In genomic region chr3:14761121-14761672, GRCh38 we compare ENCODE assay signal across 17 cellular contexts. TPM values are rescaled to one million over a fixed set of nuclear protein-coding genes. Genes with fewer than 3 reads are reported as not detected.
DNase-seq lines count a peak whose midpoint lies in the region; ATAC-seq and TF ChIP-seq lines count a peak whose summit lies in the region.
"Had no signal": no experiment of that assay in that cellular context is flagged by ENCODE, and none has a peak within 500 bp of the region (broad histone marks: within the 10 kb centered on the region; RNA-seq: fewer than 3 reads in every experiment).

No MANE protein-coding gene starts in this region.

- ATAC-seq in activated CD8-positive, alpha-beta memory T cell treated with anti-CD3 and anti-CD28 coated beads, Interleukin-2, amount 10 ng/mL, durations not matched to agents 7 days and 5 days: no peak
- ATAC-seq in GM21381 (IDR thresholded peaks at IDR 0.05; ENCODE audit: unreplicated experiment): no peak
- ATAC-seq: effector memory CD8-positive, alpha-beta T cell; T-helper 17 cell had no signal

- TF ChIP-seq POLR2A in spleen (IDR thresholded peaks at IDR 0.05): no peak

- H3K9ac ChIP-seq in OCI-LY3 (ENCODE audit: low read length) (no peak overlapping the region), endodermal cell (ENCODE audit: extremely low read depth, low read length, poor library complexity, severe bottlenecking) (no peak overlapping the region)

- H3K4me1 Mint-ChIP-seq in activated CD8-positive, alpha-beta memory T cell treated with anti-CD3 and anti-CD28 coated beads, Interleukin-2, amount 10 ng/mL, durations not matched to agents 7 days and 5 days: peaks cover 4% of the 10 kb centered on the region
- no peaks in the 10 kb centered on the region for H3K4me1 Mint-ChIP-seq in endodermal cell

- H3K4me1 ChIP-seq in OCI-LY3 (ENCODE audit: low read length) (no peaks in the 10 kb centered on the region), endodermal cell (ENCODE audit: control insufficient read depth, insufficient read depth, low read length) (no peaks in the 10 kb centered on the region), spleen (peaks cover 0 to 7% (median 0%) of the 10 kb centered on the region in 6 donors), osteoblast (ENCODE audit: insufficient read depth, low read length) (no peaks in the 10 kb centered on the region)
- H3K4me1 ChIP-seq: breast epithelium, uterus had no signal

- CTCF ChIA-PET in activated CD8-positive, alpha-beta memory T cell treated with anti-CD3 and anti-CD28 coated beads, Interleukin-2, amount 10 ng/mL, durations not matched to agents 7 days and 5 days (lab: Charles Lee): no interaction called here

- H4K20me1 ChIP-seq in OCI-LY3 (ENCODE audit: insufficient read depth, low read length) (no peaks in the 10 kb centered on the region), osteoblast (ENCODE audit: insufficient read depth, low read length) (no peaks in the 10 kb centered on the region)

- no peaks in the 10 kb centered on the region for H3K36me3 Mint-ChIP-seq in activated CD8-positive, alpha-beta memory T cell treated with anti-CD3 and anti-CD28 coated beads, Interleukin-2, amount 10 ng/mL, durations not matched to agents 7 days and 5 days
- H3K36me3 Mint-ChIP-seq in endodermal cell (ENCODE audit: low read depth): no peaks in the 10 kb centered on the region

- H3K36me3 ChIP-seq in OCI-LY3 (replicated peaks; ENCODE audit: low read depth, low read length): no peaks in the 10 kb centered on the region
- H3K36me3 ChIP-seq in endodermal cell (ENCODE audit: control insufficient read depth, insufficient read depth, low read length): no peaks in the 10 kb centered on the region
- no peaks in the 10 kb centered on the region for H3K36me3 ChIP-seq in spleen
- H3K36me3 ChIP-seq in osteoblast (ENCODE audit: insufficient read depth, low read length): no peaks in the 10 kb centered on the region
- H3K36me3 ChIP-seq: breast epithelium, uterus had no signal

- H3K27me3 ChIP-seq in OCI-LY3 (ENCODE audit: low read depth, low read length) (no peaks in the 10 kb centered on the region), endodermal cell (ENCODE audit: control insufficient read depth, insufficient read depth, low read length, poor library complexity, severe bottlenecking) (no peaks in the 10 kb centered on the region), spleen (replicated peaks in 1 of 7) (no peaks in the 10 kb centered on the region), osteoblast (ENCODE audit: insufficient read depth, low read length) (no peaks in the 10 kb centered on the region)
- H3K27me3 ChIP-seq: breast epithelium, uterus had no signal

- TF ChIP-seq CTCF in OCI-LY3 (IDR thresholded peaks at IDR 0.05; ENCODE audit: low read depth, low read length) (0 out of 2 replicates have a peak, but pooled peaks have one; percentile 15), endodermal cell (conservative IDR thresholded peaks at IDR 0.05) (peak; percentile 50), spleen (IDR thresholded peaks at IDR 0.05 in 8 of 11, conservative IDR thresholded peaks at IDR 0.05 in 3 of 11) (no peak), osteoblast (IDR thresholded peaks at IDR 0.05; ENCODE audit: extremely low read depth, low read depth, low read length) (no peak), coronary artery (IDR thresholded peaks at IDR 0.05) (no peak)

- peak overlapping the region; percentile 14 for H3K27ac Mint-ChIP-seq in activated CD8-positive, alpha-beta memory T cell treated with anti-CD3 and anti-CD28 coated beads, Interleukin-2, amount 10 ng/mL, durations not matched to agents 7 days and 5 days
- H3K27ac Mint-ChIP-seq in endodermal cell: peak overlapping the region; percentile 50
- H3K27ac Mint-ChIP-seq: stimulated activated naive CD8-positive, alpha-beta T cell treated with anti-CD3 and anti-CD28 coated beads, Interleukin-15, Interleukin-2, amounts not matched to agents 100 ng/mL and 50 ng/mL, for 24 hours; T-helper 17 cell had no signal

- H3K4me3 ChIP-seq in OCI-LY3 (ENCODE audit: low read length) (no peak overlapping the region), endodermal cell (ENCODE audit: low read length) (no peak overlapping the region), spleen (no peak overlapping the region), osteoblast (ENCODE audit: insufficient read depth, low read length) (no peak overlapping the region), coronary artery (no peak overlapping the region)
- H3K4me3 ChIP-seq: breast epithelium, uterus had no signal

- H3K9me3 ChIP-seq in OCI-LY3 (ENCODE audit: insufficient read depth, low read length): no peaks in the 10 kb centered on the region
- no peaks in the 10 kb centered on the region for H3K9me3 ChIP-seq in endodermal cell (ENCODE audit: control insufficient read depth, low read length)
- no peaks in the 10 kb centered on the region for H3K9me3 ChIP-seq in spleen
- H3K9me3 ChIP-seq in osteoblast (ENCODE audit: low read depth, low read length): no peaks in the 10 kb centered on the region
- H3K9me3 ChIP-seq: breast epithelium, uterus had no signal

- H3K4me3 Mint-ChIP-seq in activated CD8-positive, alpha-beta memory T cell treated with anti-CD3 and anti-CD28 coated beads, Interleukin-2, amount 10 ng/mL, durations not matched to agents 7 days and 5 days: no peak overlapping the region
- H3K4me3 Mint-ChIP-seq in endodermal cell: no peak overlapping the region
- H3K4me3 Mint-ChIP-seq: effector memory CD8-positive, alpha-beta T cell; stimulated activated naive CD8-positive, alpha-beta T cell treated with anti-CD3 and anti-CD28 coated beads, Interleukin-15, Interleukin-2, amounts not matched to agents 100 ng/mL and 50 ng/mL, for 24 hours; T-helper 17 cell had no signal

- H2AFZ ChIP-seq in OCI-LY3 (ENCODE audit: low read depth, low read length) (no peak overlapping the region), osteoblast (ENCODE audit: low read length) (no peak overlapping the region)

- no peaks in the 10 kb centered on the region for H3K9me3 Mint-ChIP-seq in activated CD8-positive, alpha-beta memory T cell treated with anti-CD3 and anti-CD28 coated beads, Interleukin-2, amount 10 ng/mL, durations not matched to agents 7 days and 5 days (ENCODE audit: low read depth)
- no peaks in the 10 kb centered on the region for H3K9me3 Mint-ChIP-seq in endodermal cell
- H3K9me3 Mint-ChIP-seq: effector memory CD8-positive, alpha-beta T cell; stimulated activated naive CD8-positive, alpha-beta T cell treated with anti-CD3 and anti-CD28 coated beads, Interleukin-15, Interleukin-2, amounts not matched to agents 100 ng/mL and 50 ng/mL, for 24 hours had no signal

- no peaks in the 10 kb centered on the region for H3K27me3 Mint-ChIP-seq in activated CD8-positive, alpha-beta memory T cell treated with anti-CD3 and anti-CD28 coated beads, Interleukin-2, amount 10 ng/mL, durations not matched to agents 7 days and 5 days
- no peaks in the 10 kb centered on the region for H3K27me3 Mint-ChIP-seq in endodermal cell (ENCODE audit: insufficient read depth)
- H3K27me3 Mint-ChIP-seq: stimulated activated naive CD8-positive, alpha-beta T cell treated with anti-CD3 and anti-CD28 coated beads, Interleukin-15, Interleukin-2, amounts not matched to agents 100 ng/mL and 50 ng/mL, for 24 hours had no signal

- H3K4me2 ChIP-seq in OCI-LY3 (ENCODE audit: low read length): no peak overlapping the region
- no peak overlapping the region for H3K4me2 ChIP-seq in osteoblast (ENCODE audit: insufficient read depth, low read length)

- DNase-seq in activated CD8-positive, alpha-beta memory T cell treated with anti-CD3 and anti-CD28 coated beads, Interleukin-2, amount 10 ng/mL, durations not matched to agents 7 days and 5 days: no peak
- no peak for DNase-seq in activated CD8-positive, alpha-beta memory T cell treated with anti-CD3 and anti-CD28 coated beads, Interleukin-2, amount 50 U/mL, for 48 hours
- peak; percentile 64 for DNase-seq in endodermal cell
- peak; percentile 47 for DNase-seq in spleen
- no peak for DNase-seq in osteoblast (ENCODE audit: insufficient read length, low spot score, missing footprints)
- DNase-seq in coronary artery (ENCODE audit: low spot score): no peak
- DNase-seq: activated gamma-delta T cell; effector memory CD8-positive, alpha-beta T cell; foreskin fibroblast; NCI-H2029 treated with DMSO at 0.1 percent for 48 hours; NCI-H526 treated with DMSO at 0.1 percent for 48 hours; T-helper 17 cell; uterus had no signal

- H3K79me2 ChIP-seq in OCI-LY3 (ENCODE audit: low read length): no peaks in the 10 kb centered on the region
- no peaks in the 10 kb centered on the region for H3K79me2 ChIP-seq in osteoblast (ENCODE audit: insufficient read depth, low read length)

- H3K27ac ChIP-seq in OCI-LY3 (ENCODE audit: low read length) (no peak overlapping the region), endodermal cell (ENCODE audit: low read depth, low read length) (no peak overlapping the region), spleen (peak overlapping the region in 2 of 8 donors; percentile 30 to 42), osteoblast (ENCODE audit: low read depth, low read length) (no peak overlapping the region), coronary artery (no peak overlapping the region)
- H3K27ac ChIP-seq: breast epithelium, uterus had no signal

- intact Hi-C loops in spleen (cut with DNase I; ENCODE audit: low total_unique reads): no loop called here

- WGBS in endodermal cell (ENCODE audit: insufficient coverage in 1 of 2, insufficient read length in 1 of 2), 2 experiments: 90 to 94% methylated on average over 6 to 9 of the region's 9 CpGs
- WGBS in spleen, 5 donors: 11 to 29% (median 20%) methylated on average over 6 to 9 of the region's 9 CpGs

RNA-seq across cellular contexts. Expression of gene FGD5, which starts 57.6 kb away (rescaled TPM):
- total RNA-seq in activated CD8-positive, alpha-beta memory T cell treated with anti-CD3 and anti-CD28 coated beads, Interleukin-2, amount 10 ng/mL, durations not matched to agents 7 days and 5 days: not detected
- total RNA-seq in endodermal cell (10 to 100 TPM; 15.3 to 17.0 TPM), spleen (100 to 1,000 TPM in 2 of 7 donors, 10 to 100 TPM in 5; 62.5 to 145 (median 68.7) TPM), osteoblast (under 0.01 TPM in 2 replicates)
- polyA plus RNA-seq in endodermal cell (2013, experiment 1 of 2): 3.0 TPM
- 2.2 TPM for polyA plus RNA-seq in endodermal cell (2013, experiment 2 of 2)
- polyA plus RNA-seq in spleen: 10 to 100 TPM in 1 of 3 donors, 1 to 10 TPM in 2; 6.0 to 18.3 (median 6.7) TPM
- total RNA-seq: T-helper 17 cell had no signal

Comparison
In these comparisons a context has a peak if more than half of its experiments do, and no peak if none do; other contexts are left out.
1. DNase-seq: peak in endodermal cell (single experiment) and spleen (single experiment); none in activated CD8-positive, alpha-beta memory T cell treated with anti-CD3 and anti-CD28 coated beads, Interleukin-2, amount 10 ng/mL, durations not matched to agents 7 days and 5 days (single experiment), activated CD8-positive, alpha-beta memory T cell treated with anti-CD3 and anti-CD28 coated beads, Interleukin-2, amount 50 U/mL, for 48 hours (single experiment), osteoblast (single experiment) and coronary artery (single experiment).
2. CTCF ChIP-seq: peak in OCI-LY3 (single experiment) and endodermal cell (single experiment); none in spleen (0 of 11), osteoblast (single experiment) and coronary artery (single experiment).
3. RNA of gene FGD5, which starts 57.6 kb away (total RNA-seq): 62.5 to 145 TPM in spleen and 15.3 to 17.0 TPM in endodermal cell; not detected in activated CD8-positive, alpha-beta memory T cell treated with anti-CD3 and anti-CD28 coated beads, Interleukin-2, amount 10 ng/mL, durations not matched to agents 7 days and 5 days and under 0.01 TPM in osteoblast; every median in the first group is over 10 times any median in the second.